In the genomic region with DNA sequence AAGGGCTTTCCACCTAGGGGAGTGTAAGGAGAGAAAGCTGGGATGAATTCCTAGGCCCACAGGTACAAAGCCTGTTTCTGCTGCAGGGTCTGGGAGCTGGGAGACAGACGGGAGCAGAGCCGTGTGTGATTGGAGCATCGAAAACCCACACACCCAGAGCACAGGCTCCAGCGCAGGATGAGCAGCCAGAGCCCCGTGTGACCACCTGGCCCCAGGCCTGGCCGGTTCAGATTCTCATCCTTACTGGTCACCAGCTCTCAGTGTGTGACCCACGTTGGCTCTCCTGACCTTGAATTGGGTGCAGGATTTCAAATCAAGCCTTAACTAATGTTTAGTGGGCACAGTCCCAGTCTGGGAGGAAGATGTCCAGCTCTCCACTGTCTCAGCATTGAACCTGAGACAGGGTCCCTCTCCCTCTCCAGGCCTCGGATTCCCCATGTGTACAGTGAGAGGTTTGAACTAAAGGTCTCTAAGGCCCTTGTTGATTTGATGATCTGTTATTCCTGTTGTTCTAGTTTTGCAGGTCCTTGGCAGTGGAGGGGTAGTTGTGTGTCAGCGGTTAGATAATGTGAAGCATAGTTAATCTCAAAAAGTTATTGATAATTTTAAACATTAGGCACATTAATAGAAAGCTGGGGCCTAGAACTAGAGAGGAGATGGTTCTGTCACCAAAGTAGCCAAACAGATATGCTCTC, we compare ENCODE assay signal across 15 cellular contexts. TPM values are rescaled to one million over a fixed set of nuclear protein-coding genes. Genes with fewer than 3 reads are reported as not detected.
A peak's percentile ranks its signal among the peaks of the same experiment; 100 is the strongest.
DNase-seq lines count a peak whose midpoint lies in the region; ATAC-seq and TF ChIP-seq lines count a peak whose summit lies in the region.
"Had no signal": no experiment of that assay in that cellular context is flagged by ENCODE, and none has a peak within 500 bp of the region (broad histone marks: within the 10 kb centered on the region; RNA-seq: fewer than 3 reads in every experiment).

No MANE protein-coding gene starts in this region.

- peak overlapping the region; percentile 61 to 77 for H3K9ac ChIP-seq in mucosa of rectum (ENCODE audit: low read depth in 1 of 2, low read length in 2 of 2)

- ATAC-seq in HG02885 (IDR thresholded peaks at IDR 0.05; ENCODE audit: poor library complexity, unreplicated experiment): peak; percentile 3
- no peak for ATAC-seq in activated T-helper 17 cell treated with anti-CD3 and anti-CD28 coated beads, Interleukin-2, amount 50 U/mL, for 72 hours (replicated peaks)
- no peak for ATAC-seq in sciatic nerve
- ATAC-seq: activated T-cell treated with anti-CD3 and anti-CD28 coated beads, Interleukin-2, amount 50 U/mL, for 72 hours had no signal

- peaks cover 8% of the 10 kb centered on the region for H3K36me3 Mint-ChIP-seq in activated T-helper 17 cell treated with anti-CD3 and anti-CD28 coated beads, Interleukin-2, amount 50 U/mL, for 72 hours (ENCODE audit: low read depth)
- H3K36me3 Mint-ChIP-seq in Caco-2 (ENCODE audit: insufficient read depth, unreplicated experiment): peaks cover 14% of the 10 kb centered on the region

- no peak for DNase-seq in sciatic nerve (ENCODE audit: low spot score)
- no peak for DNase-seq in activated naive CD4-positive, alpha-beta T cell treated with anti-CD3 and anti-CD28 coated beads, Interleukin-2, amount 50 U/mL, for 16 hours
- DNase-seq in AG08396 (ENCODE audit: low spot score): no peak
- no peak for DNase-seq in Caco-2
- DNase-seq: activated CD4-positive, alpha-beta T cell treated with anti-CD3 and anti-CD28 coated beads, Interleukin-2, amount 50 U/mL, for 1 hour; activated T-cell treated with anti-CD3 and anti-CD28 coated beads, Interleukin-2, amount 50 U/mL, for 72 hours; DMS79; glutamatergic neuron; GOT3; stimulated activated CD4-positive, alpha-beta T cell treated with anti-CD3 and anti-CD28 coated beads, Interleukin-12 subunit alpha, Interleukin-12 subunit beta, amount 100 ng/mL, for 4 hours; T-helper 17 cell had no signal

- H3K4me3 ChIP-seq in mucosa of rectum (ENCODE audit: low read length in 2 of 2) (peak overlapping the region in 1 of 2 donors; percentile 39), Caco-2 (ENCODE audit: low read depth, low read length) (no peak overlapping the region)

- CTCF ChIA-PET in Caco-2 (lab: Charles Lee): no interaction called here

- H3K9me3 Mint-ChIP-seq in activated T-helper 17 cell treated with anti-CD3 and anti-CD28 coated beads, Interleukin-2, amount 50 U/mL, for 72 hours: peaks cover 11% of the 10 kb centered on the region
- no peaks in the 10 kb centered on the region for H3K9me3 Mint-ChIP-seq in Caco-2 (ENCODE audit: unreplicated experiment)

- intact Hi-C loops in sciatic nerve (cut with DNase I) (no loop called here), Caco-2 (cut with micrococcal nuclease; ENCODE audit: unreplicated experiment) (no loop called here)

- BruUV-seq in Caco-2 (replicated peaks; lab: Mats Ljungman, UMichigan): no TSS peak

- H3K4me1 ChIP-seq in mucosa of rectum (ENCODE audit: control insufficient read depth in 2 of 2, insufficient read depth in 2 of 2, low read length in 2 of 2) (peaks cover 72 to 90% of the 10 kb centered on the region in 2 donors), Caco-2 (peaks cover 13% of the 10 kb centered on the region; the same call in 1 of the 2 replicates)

- no peaks in the 10 kb centered on the region for H3K27me3 Mint-ChIP-seq in activated T-helper 17 cell treated with anti-CD3 and anti-CD28 coated beads, Interleukin-2, amount 50 U/mL, for 72 hours
- no peaks in the 10 kb centered on the region for H3K27me3 Mint-ChIP-seq in Caco-2 (ENCODE audit: insufficient read depth, unreplicated experiment)
- H3K27me3 Mint-ChIP-seq: T-helper 17 cell had no signal

- POLR2A ChIA-PET in Caco-2 (lab: Charles Lee): no interaction called here

- TF ChIP-seq CTCF in 22Rv1 (IDR thresholded peaks at IDR 0.05): no peak
- TF ChIP-seq CTCF in Caco-2 (IDR thresholded peaks at IDR 0.05; ENCODE audit: insufficient read depth in 1 of 2, low read depth in 1 of 2, low read length in 1 of 2, severe bottlenecking in 1 of 2, unreplicated experiment in 1 of 2): no peak

- peak overlapping the region; percentile 16 for H3K27ac Mint-ChIP-seq in activated T-helper 17 cell treated with anti-CD3 and anti-CD28 coated beads, Interleukin-2, amount 50 U/mL, for 72 hours
- no peak overlapping the region for H3K27ac Mint-ChIP-seq in Caco-2 (ENCODE audit: unreplicated experiment)
- H3K27ac Mint-ChIP-seq: activated T-cell treated with anti-CD3 and anti-CD28 coated beads, Interleukin-2, amount 50 U/mL, for 72 hours had no signal

- H3K36me3 ChIP-seq in mucosa of rectum (ENCODE audit: control insufficient read depth in 2 of 2, insufficient read depth in 2 of 2, low read length in 2 of 2) (peaks cover 4 to 7% of the 10 kb centered on the region in 2 donors), Caco-2 (ENCODE audit: control insufficient read depth, insufficient read depth, low read length) (no peaks in the 10 kb centered on the region)

- H3K9me3 ChIP-seq in mucosa of rectum (ENCODE audit: control insufficient read depth in 2 of 2, low read length in 2 of 2) (peaks cover 0 to 6% of the 10 kb centered on the region in 2 donors), Caco-2 (no peaks in the 10 kb centered on the region; the same call in 1 of the 2 replicates)

- H3K27ac ChIP-seq in 22Rv1: peak overlapping the region; percentile 34
- H3K27ac ChIP-seq in mucosa of rectum (ENCODE audit: low read depth in 2 of 2, low read length in 2 of 2): peak overlapping the region; percentile 88 to 94

- H3K4me3 Mint-ChIP-seq in activated T-helper 17 cell treated with anti-CD3 and anti-CD28 coated beads, Interleukin-2, amount 50 U/mL, for 72 hours: no peak overlapping the region
- no peak overlapping the region for H3K4me3 Mint-ChIP-seq in Caco-2 (ENCODE audit: unreplicated experiment)
- H3K4me3 Mint-ChIP-seq: activated T-cell treated with anti-CD3 and anti-CD28 coated beads, Interleukin-2, amount 50 U/mL, for 72 hours; T-helper 17 cell had no signal

- no peaks in the 10 kb centered on the region for H3K27me3 ChIP-seq in mucosa of rectum (ENCODE audit: control insufficient read depth in 2 of 2, insufficient read depth in 2 of 2, low read length in 2 of 2)
- H3K27me3 ChIP-seq in Caco-2 (replicated peaks; ENCODE audit: control insufficient read depth, insufficient read depth, low read length): no peaks in the 10 kb centered on the region

- H3K4me1 Mint-ChIP-seq in activated T-helper 17 cell treated with anti-CD3 and anti-CD28 coated beads, Interleukin-2, amount 50 U/mL, for 72 hours: peaks cover 21% of the 10 kb centered on the region
- peaks cover 29% of the 10 kb centered on the region for H3K4me1 Mint-ChIP-seq in Caco-2 (ENCODE audit: low read depth, unreplicated experiment)

RNA-seq across cellular contexts. Expression of a gene that starts 50.1 kb away (rescaled TPM):
- total RNA-seq in activated T-helper 17 cell treated with anti-CD3 and anti-CD28 coated beads, Interleukin-2, amount 50 U/mL, for 72 hours: 1 to 10 TPM; 1.9 to 5.8 TPM
- total RNA-seq in sciatic nerve (3.2 TPM), Caco-2 (2022) (7.7 and 8.0 TPM in 2 replicates)
